20 cellular contexts compared by ENCODE assay signal in the genomic region with DNA sequence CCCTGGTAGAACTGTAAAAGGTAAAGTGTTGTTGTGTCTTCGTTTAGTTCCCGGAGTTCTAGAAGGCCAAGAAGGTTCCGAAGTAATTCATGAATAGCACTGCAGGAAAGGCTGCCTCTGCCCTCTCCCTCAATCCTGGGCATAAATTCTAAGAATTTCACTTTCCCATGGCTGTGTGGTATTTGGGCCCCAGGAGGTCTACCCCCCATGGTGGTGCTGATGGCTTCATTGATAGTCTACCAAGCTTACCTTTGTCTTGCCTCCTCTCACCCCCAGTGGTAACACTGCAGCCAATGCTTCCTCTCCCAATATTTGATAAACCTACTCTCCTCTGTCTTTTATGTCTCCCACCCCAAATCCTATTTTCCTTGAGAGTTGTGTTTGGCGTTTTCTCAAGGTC. TPM values are rescaled to one million over a fixed set of nuclear protein-coding genes. Genes with fewer than 3 reads are reported as not detected.
"Had no signal": no experiment of that assay in that cellular context is flagged by ENCODE, and none has a peak within 500 bp of the region (broad histone marks: within the 10 kb centered on the region; RNA-seq: fewer than 3 reads in every experiment).

No MANE protein-coding gene starts in this region.

- H3K4me1 ChIP-seq: colonic mucosa, esophagus squamous epithelium, transverse colon had no signal

- H3K27me3 ChIP-seq: colonic mucosa, esophagus squamous epithelium, transverse colon had no signal

- H3K4me3 ChIP-seq: colonic mucosa, esophagus squamous epithelium, SK-N-MC, skin epidermis, transverse colon had no signal

- DNase-seq: activated CD4-positive, alpha-beta memory T cell treated with anti-CD3 and anti-CD28 coated beads for 36 hours; activated effector memory CD4-positive, alpha-beta T cell treated with anti-CD3 and anti-CD28 coated beads, Interleukin-2, amount 50 U/mL, for 16 hours; activated T-cell treated with anti-CD3 and anti-CD28 coated beads, Interleukin-2, amount 50 U/mL, for 48 hours; central memory CD4-positive, alpha-beta T cell; colonic mucosa; esophagus squamous epithelium; glutamatergic neuron; hypothalamus; nephron progenitor cell; right cardiac atrium; stimulated activated CD4-positive, alpha-beta T cell treated with anti-CD3 and anti-CD28 coated beads, Interleukin-15, amount 100 ng/mL, for 24 hours; stimulated activated CD4-positive, alpha-beta T cell treated with anti-CD3 and anti-CD28 coated beads, Interleukin-4, amount 100 ng/mL, for 1 hour; stimulated activated naive CD4-positive, alpha-beta T cell treated with Interleukin-2 at 50 U/mL for 16 hours; substantia nigra; transverse colon had no signal

- H3K36me3 ChIP-seq: colonic mucosa, esophagus squamous epithelium, transverse colon had no signal

- H3K9me3 ChIP-seq: colonic mucosa, esophagus squamous epithelium, transverse colon had no signal

- H3K4me3 Mint-ChIP-seq: activated CD4-positive, alpha-beta memory T cell treated with anti-CD3 and anti-CD28 coated beads for 36 hours; brain; nephron progenitor cell had no signal

- H3K27ac Mint-ChIP-seq: activated CD4-positive, alpha-beta memory T cell treated with anti-CD3 and anti-CD28 coated beads for 36 hours; activated naive CD4-positive, alpha-beta T cell treated with anti-CD3 and anti-CD28 coated beads, Interleukin-2, amount 50 U/mL, for 72 hours; brain; nephron progenitor cell; progenitor cell of endocrine pancreas had no signal

- H3K27ac ChIP-seq: colonic mucosa, esophagus squamous epithelium, SK-N-MC, skin epidermis, transverse colon had no signal

- H3K9me3 Mint-ChIP-seq: activated CD4-positive, alpha-beta memory T cell treated with anti-CD3 and anti-CD28 coated beads for 36 hours; activated naive CD4-positive, alpha-beta T cell treated with anti-CD3 and anti-CD28 coated beads, Interleukin-2, amount 50 U/mL, for 72 hours had no signal

- H3K27me3 Mint-ChIP-seq: progenitor cell of endocrine pancreas had no signal

- H3K36me3 Mint-ChIP-seq: activated CD4-positive, alpha-beta memory T cell treated with anti-CD3 and anti-CD28 coated beads for 36 hours; brain had no signal

RNA-seq across cellular contexts. Expression of a gene that starts 39.5 kb away (rescaled TPM):
- total RNA-seq: activated CD4-positive, alpha-beta memory T cell treated with anti-CD3 and anti-CD28 coated beads for 36 hours; activated naive CD4-positive, alpha-beta T cell treated with anti-CD3 and anti-CD28 coated beads, Interleukin-2, amount 50 U/mL, for 72 hours; right cardiac atrium had no signal
- polyA plus RNA-seq: right cardiac atrium had no signal
